ENCODE assay signal across 8 cellular contexts in the genomic region with DNA sequence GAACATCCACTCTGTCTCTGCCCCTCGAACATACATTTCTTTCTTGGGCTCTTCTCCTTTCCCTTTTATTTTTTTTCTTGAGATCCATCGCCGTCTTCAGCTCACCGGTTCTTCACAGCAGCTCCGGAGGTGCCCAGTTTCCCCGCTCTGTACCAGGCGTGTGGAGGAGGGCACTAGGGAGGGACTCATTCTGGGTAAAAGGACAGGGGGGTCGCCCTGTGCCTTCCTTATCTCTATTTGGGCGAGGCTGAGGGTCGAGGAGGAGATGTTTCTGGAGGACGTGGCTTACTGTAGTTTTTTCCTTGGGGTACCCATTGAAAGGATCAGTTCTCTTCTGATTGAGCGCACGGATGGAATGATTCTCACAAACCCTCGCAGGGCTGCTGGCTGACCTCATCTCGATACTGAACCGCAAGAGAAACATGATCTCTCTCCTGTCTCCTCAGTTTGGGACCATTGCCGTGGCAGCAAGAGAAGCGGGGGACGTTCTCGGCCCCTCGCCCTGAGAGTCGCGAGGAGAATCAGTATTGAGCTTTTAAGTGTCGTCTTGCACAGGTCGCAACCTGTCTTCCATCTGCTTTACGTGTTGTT. TPM values are rescaled to one million over a fixed set of nuclear protein-coding genes. Genes with fewer than 3 reads are reported as not detected.
DNase-seq lines count a peak whose midpoint lies in the region; ATAC-seq and TF ChIP-seq lines count a peak whose summit lies in the region.

No MANE protein-coding gene starts in this region.

- TF ChIP-seq POLR2A in esophagus squamous epithelium (IDR thresholded peaks at IDR 0.05), result peak in 1 of 4 donors; percentile 6

- H2AFZ ChIP-seq in neural cell (ENCODE audit: low read depth, low read length), result peak overlapping the region; percentile 80

- intact Hi-C loops in esophagus squamous epithelium (cut with DNase I), result no loop called here

- H3K4me2 ChIP-seq in neural cell (ENCODE audit: low read length), result peak overlapping the region; percentile 94

- no peaks in the 10 kb centered on the region for H4K20me1 ChIP-seq in neural cell (ENCODE audit: insufficient read depth)

- TF ChIP-seq CTCF in GM10266 (IDR thresholded peaks at IDR 0.05; ENCODE audit: control insufficient read depth, insufficient read depth, low read depth, missing control alignments) (no peak), WI38 (IDR thresholded peaks at IDR 0.05; ENCODE audit: low read depth, low read length) (no peak), esophagus squamous epithelium (IDR thresholded peaks at IDR 0.05) (no peak), neural cell (IDR thresholded peaks at IDR 0.05; ENCODE audit: poor library complexity, severe bottlenecking) (no peak)

- WGBS in esophagus squamous epithelium, 2 donors, result 0 to 1% methylated on average over 18 to 19 of the region's 26 CpGs

- ATAC-seq in HG03342 (IDR thresholded peaks at IDR 0.05; ENCODE audit: unreplicated experiment), result peak; percentile 4

- peaks cover 24% of the 10 kb centered on the region for H3K79me2 ChIP-seq in neural cell (replicated peaks; ENCODE audit: insufficient read depth, low read length)

- peak overlapping the region; percentile 74 for H3K9ac ChIP-seq in neural cell (ENCODE audit: low read length)

- no peaks in the 10 kb centered on the region for H3F3A ChIP-seq in neural cell (ENCODE audit: insufficient read depth, low read length, poor library complexity, severe bottlenecking)

- H3K9me2 ChIP-seq in neural cell (ENCODE audit: insufficient read depth, low read length), result no peaks in the 10 kb centered on the region

- peak overlapping the region; percentile 81 for H3K4me3 ChIP-seq in WI38 (ENCODE audit: low read depth, low read length)
- H3K4me3 ChIP-seq in esophagus squamous epithelium, result peak overlapping the region; percentile 71 to 76 (median 76)
- peak overlapping the region; percentile 79 for H3K4me3 ChIP-seq in neural cell (ENCODE audit: low read length)

- no peaks in the 10 kb centered on the region for H3K9me3 ChIP-seq in esophagus squamous epithelium
- no peaks in the 10 kb centered on the region for H3K9me3 ChIP-seq in neural cell (ENCODE audit: low read length)

- H3K27ac ChIP-seq in esophagus squamous epithelium, result peak overlapping the region; percentile 85 to 94 (median 91)
- peak overlapping the region; percentile 79 for H3K27ac ChIP-seq in neural cell (ENCODE audit: low read length)

- DNase-seq in A172 (ENCODE audit: low spot score) (peak; percentile 9), GM10266 (ENCODE audit: extremely low spot score) (peak; percentile 8), esophagus squamous epithelium (lab: John Stamatoyannopoulos, UW) (no peak), activated gamma-delta T cell (lab: John Stamatoyannopoulos, UW) (no peak)
- no peak for DNase-seq in effector CD8-positive, alpha-beta T cell (lab: John Stamatoyannopoulos, UW)

- no peaks in the 10 kb centered on the region for H3K27me3 ChIP-seq in esophagus squamous epithelium
- no peaks in the 10 kb centered on the region for H3K27me3 ChIP-seq in neural cell (ENCODE audit: insufficient read depth, low read depth, low read length)

- peak; percentile 13 for TF ChIP-seq EP300 in neural cell (conservative IDR thresholded peaks at IDR 0.05; ENCODE audit: poor library complexity, severe bottlenecking)

- TF ChIP-seq RAD21 in neural cell (conservative IDR thresholded peaks at IDR 0.05), result no peak

- no peaks in the 10 kb centered on the region for H3K36me3 ChIP-seq in esophagus squamous epithelium
- no peaks in the 10 kb centered on the region for H3K36me3 ChIP-seq in neural cell (ENCODE audit: insufficient read depth, low read length)

- H3K4me1 ChIP-seq in esophagus squamous epithelium, result peaks cover 0 to 42% (median 14%) of the 10 kb centered on the region in 3 donors

TF ChIP-seq in neural cell, 6 proteins besides CTCF, POLR2A, EP300 and RAD21:
- TF ChIP-seq TAF1 (IDR thresholded peaks at IDR 0.05; ENCODE audit: low read depth) (no peak), MXI1 (conservative IDR thresholded peaks at IDR 0.05; ENCODE audit: poor library complexity, severe bottlenecking) (peak; percentile 54)
- TF ChIP-seq, protein P1, sequence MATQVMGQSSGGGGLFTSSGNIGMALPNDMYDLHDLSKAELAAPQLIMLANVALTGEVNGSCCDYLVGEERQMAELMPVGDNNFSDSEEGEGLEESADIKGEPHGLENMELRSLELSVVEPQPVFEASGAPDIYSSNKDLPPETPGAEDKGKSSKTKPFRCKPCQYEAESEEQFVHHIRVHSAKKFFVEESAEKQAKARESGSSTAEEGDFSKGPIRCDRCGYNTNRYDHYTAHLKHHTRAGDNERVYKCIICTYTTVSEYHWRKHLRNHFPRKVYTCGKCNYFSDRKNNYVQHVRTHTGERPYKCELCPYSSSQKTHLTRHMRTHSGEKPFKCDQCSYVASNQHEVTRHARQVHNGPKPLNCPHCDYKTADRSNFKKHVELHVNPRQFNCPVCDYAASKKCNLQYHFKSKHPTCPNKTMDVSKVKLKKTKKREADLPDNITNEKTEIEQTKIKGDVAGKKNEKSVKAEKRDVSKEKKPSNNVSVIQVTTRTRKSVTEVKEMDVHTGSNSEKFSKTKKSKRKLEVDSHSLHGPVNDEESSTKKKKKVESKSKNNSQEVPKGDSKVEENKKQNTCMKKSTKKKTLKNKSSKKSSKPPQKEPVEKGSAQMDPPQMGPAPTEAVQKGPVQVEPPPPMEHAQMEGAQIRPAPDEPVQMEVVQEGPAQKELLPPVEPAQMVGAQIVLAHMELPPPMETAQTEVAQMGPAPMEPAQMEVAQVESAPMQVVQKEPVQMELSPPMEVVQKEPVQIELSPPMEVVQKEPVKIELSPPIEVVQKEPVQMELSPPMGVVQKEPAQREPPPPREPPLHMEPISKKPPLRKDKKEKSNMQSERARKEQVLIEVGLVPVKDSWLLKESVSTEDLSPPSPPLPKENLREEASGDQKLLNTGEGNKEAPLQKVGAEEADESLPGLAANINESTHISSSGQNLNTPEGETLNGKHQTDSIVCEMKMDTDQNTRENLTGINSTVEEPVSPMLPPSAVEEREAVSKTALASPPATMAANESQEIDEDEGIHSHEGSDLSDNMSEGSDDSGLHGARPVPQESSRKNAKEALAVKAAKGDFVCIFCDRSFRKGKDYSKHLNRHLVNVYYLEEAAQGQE (IDR thresholded peaks at IDR 0.05; ENCODE audit: borderline replicate concordance), result peak; percentile 11

RNA-seq across cellular contexts. Expression of a gene that starts 0.4 kb away (rescaled TPM):
- 7.2 and 7.6 TPM in 2 replicates for total RNA-seq in A172 (2014; rRNA removed; shearing (Covaris generic))
- total RNA-seq in esophagus squamous epithelium, result 1 to 10 TPM; 2.4 to 8.9 (median 6.1) TPM
- polyA plus RNA-seq in neural cell, result 50.8 and 57.9 TPM in 2 replicates
- polyA minus RNA-seq in neural cell, result 26.3 and 27.8 TPM in 2 replicates

RNA-seq across cellular contexts. Expression of a gene that starts 0.9 kb away (rescaled TPM):
- 5.0 and 5.2 TPM in 2 replicates for total RNA-seq in A172 (2014; rRNA removed; shearing (Covaris generic))
- total RNA-seq in esophagus squamous epithelium, result 10 to 100 TPM in 3 of 4 donors, 1 to 10 TPM in 1; 5.1 to 34.7 (median 13.1) TPM
- 11.1 and 16.8 TPM in 2 replicates for polyA plus RNA-seq in neural cell
- polyA minus RNA-seq in neural cell, result 15.1 and 19.7 TPM in 2 replicates

Comparison
In these comparisons a context has a peak if more than half of its experiments do, and no peak if none do; other contexts are left out.
1. DNase-seq: peak in A172 (single experiment) and GM10266 (single experiment); none in esophagus squamous epithelium (single experiment), effector CD8-positive, alpha-beta T cell (single experiment) and activated gamma-delta T cell (single experiment).
2. Peak in every context shown above with its lines, with median percentiles within 50 percentile points of each other: H3K4me3 ChIP-seq.